In genomic region chr20:37804584-37805566, GRCh38 we compare ENCODE assay signal across 1 cellular context.
TF ChIP-seq lines count a peak whose summit lies in the region.

No MANE protein-coding gene starts in this region.

TF ChIP-seq in GM12878, 131 proteins besides CTCF, POLR2A, EP300 and RAD21 (continued from another document):
- TF ChIP-seq, protein P1, sequence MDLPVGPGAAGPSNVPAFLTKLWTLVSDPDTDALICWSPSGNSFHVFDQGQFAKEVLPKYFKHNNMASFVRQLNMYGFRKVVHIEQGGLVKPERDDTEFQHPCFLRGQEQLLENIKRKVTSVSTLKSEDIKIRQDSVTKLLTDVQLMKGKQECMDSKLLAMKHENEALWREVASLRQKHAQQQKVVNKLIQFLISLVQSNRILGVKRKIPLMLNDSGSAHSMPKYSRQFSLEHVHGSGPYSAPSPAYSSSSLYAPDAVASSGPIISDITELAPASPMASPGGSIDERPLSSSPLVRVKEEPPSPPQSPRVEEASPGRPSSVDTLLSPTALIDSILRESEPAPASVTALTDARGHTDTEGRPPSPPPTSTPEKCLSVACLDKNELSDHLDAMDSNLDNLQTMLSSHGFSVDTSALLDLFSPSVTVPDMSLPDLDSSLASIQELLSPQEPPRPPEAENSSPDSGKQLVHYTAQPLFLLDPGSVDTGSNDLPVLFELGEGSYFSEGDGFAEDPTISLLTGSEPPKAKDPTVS (IDR thresholded peaks at IDR 0.05; ENCODE audit: low read depth, low read length), result no peak
- TF ChIP-seq BHLHE40 (IDR thresholded peaks at IDR 0.05; ENCODE audit: borderline replicate concordance in 1 of 2, low read depth in 2 of 2, low read length in 1 of 2) (peak; percentile 92 to 94), FOXK2 (IDR thresholded peaks at IDR 0.05) (no peak), TAF1 (IDR thresholded peaks at IDR 0.05; ENCODE audit: borderline replicate concordance, low read depth, low read length) (peak; percentile 21; the same call in 1 of the 2 replicates), HDAC6 (IDR thresholded peaks at IDR 0.05; ENCODE audit: unreplicated experiment) (no peak), STAT3 (IDR thresholded peaks at IDR 0.05; ENCODE audit: low read depth, low read length) (no peak), ELK1 (IDR thresholded peaks at IDR 0.05; ENCODE audit: low read depth, low read length) (no peak), DPF2 (IDR thresholded peaks at IDR 0.05) (peak; percentile 53), ASH2L (IDR thresholded peaks at IDR 0.05; ENCODE audit: borderline replicate concordance, low read depth) (no peak), MXI1 (IDR thresholded peaks at IDR 0.05; ENCODE audit: low read depth, low read length) (no peak), SMARCA5 (IDR thresholded peaks at IDR 0.05) (0 out of 2 replicates have a peak, but pooled peaks have one; percentile 54), NR2C2 (IDR thresholded peaks at IDR 0.05; ENCODE audit: borderline replicate concordance, control insufficient read depth, insufficient read length, low read depth) (no peak), EZH2 (IDR thresholded peaks at IDR 0.05; ENCODE audit: borderline replicate concordance, control insufficient read depth, low read depth, low read length) (no peak), FOS (IDR thresholded peaks at IDR 0.05; ENCODE audit: borderline replicate concordance, extremely low read depth, insufficient read length) (no peak), E2F8 (IDR thresholded peaks at IDR 0.05; ENCODE audit: low read depth, partially characterized antibody) (no peak), ZNF384 (IDR thresholded peaks at IDR 0.05; ENCODE audit: borderline replicate concordance, low read depth, low read length) (no peak), CBFB (IDR thresholded peaks at IDR 0.05; ENCODE audit: low read depth) (peak; percentile 59; the same call in 1 of the 2 replicates), SRF (IDR thresholded peaks at IDR 0.05; ENCODE audit: low read depth in 2 of 2, low read length in 2 of 2) (0 out of 4 replicates have a peak, but pooled peaks of 1 of the 2 experiments have one; percentile 9), NBN (IDR thresholded peaks at IDR 0.05) (no peak; the same call in 1 of the 2 replicates), SMAD1 (IDR thresholded peaks at IDR 0.05; ENCODE audit: low read depth, partially characterized antibody) (no peak), IRF3 (IDR thresholded peaks at IDR 0.05) (no peak), MEF2A (IDR thresholded peaks at IDR 0.05; ENCODE audit: insufficient read depth, low read depth, low read length) (no peak), CREB1 (IDR thresholded peaks at IDR 0.05; ENCODE audit: low read depth) (no peak), LARP7 (IDR thresholded peaks at IDR 0.05) (no peak), KDM1A (IDR thresholded peaks at IDR 0.05; ENCODE audit: borderline replicate concordance) (no peak), RUNX3 (IDR thresholded peaks at IDR 0.05; ENCODE audit: low read length) (peak; percentile 94), KAT2A (conservative IDR thresholded peaks at IDR 0.05; ENCODE audit: control insufficient read depth, low read depth, low read length) (no peak), SKIL (IDR thresholded peaks at IDR 0.05; ENCODE audit: low read depth, poor library complexity, severe bottlenecking) (no peak), ZNF622 (IDR thresholded peaks at IDR 0.05) (no peak), EGR1 (IDR thresholded peaks at IDR 0.05; ENCODE audit: borderline replicate concordance in 1 of 2, low read depth in 2 of 2, low read length in 2 of 2) (no peak), HDGF (IDR thresholded peaks at IDR 0.05) (0 out of 2 replicates have a peak, but pooled peaks have one; percentile 8), NR2F1 (conservative IDR thresholded peaks at IDR 0.05) (no peak), JUNB (IDR thresholded peaks at IDR 0.05) (no peak), ZBED1 (IDR thresholded peaks at IDR 0.05; ENCODE audit: borderline replicate concordance) (no peak), ZNF24 (IDR thresholded peaks at IDR 0.05) (no peak), HCFC1 (IDR thresholded peaks at IDR 0.05; ENCODE audit: low read length) (no peak)
- TF ChIP-seq, protein P2, sequence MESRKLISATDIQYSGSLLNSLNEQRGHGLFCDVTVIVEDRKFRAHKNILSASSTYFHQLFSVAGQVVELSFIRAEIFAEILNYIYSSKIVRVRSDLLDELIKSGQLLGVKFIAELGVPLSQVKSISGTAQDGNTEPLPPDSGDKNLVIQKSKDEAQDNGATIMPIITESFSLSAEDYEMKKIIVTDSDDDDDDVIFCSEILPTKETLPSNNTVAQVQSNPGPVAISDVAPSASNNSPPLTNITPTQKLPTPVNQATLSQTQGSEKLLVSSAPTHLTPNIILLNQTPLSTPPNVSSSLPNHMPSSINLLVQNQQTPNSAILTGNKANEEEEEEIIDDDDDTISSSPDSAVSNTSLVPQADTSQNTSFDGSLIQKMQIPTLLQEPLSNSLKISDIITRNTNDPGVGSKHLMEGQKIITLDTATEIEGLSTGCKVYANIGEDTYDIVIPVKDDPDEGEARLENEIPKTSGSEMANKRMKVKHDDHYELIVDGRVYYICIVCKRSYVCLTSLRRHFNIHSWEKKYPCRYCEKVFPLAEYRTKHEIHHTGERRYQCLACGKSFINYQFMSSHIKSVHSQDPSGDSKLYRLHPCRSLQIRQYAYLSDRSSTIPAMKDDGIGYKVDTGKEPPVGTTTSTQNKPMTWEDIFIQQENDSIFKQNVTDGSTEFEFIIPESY (IDR thresholded peaks at IDR 0.05), result no peak
- TF ChIP-seq, protein P3, sequence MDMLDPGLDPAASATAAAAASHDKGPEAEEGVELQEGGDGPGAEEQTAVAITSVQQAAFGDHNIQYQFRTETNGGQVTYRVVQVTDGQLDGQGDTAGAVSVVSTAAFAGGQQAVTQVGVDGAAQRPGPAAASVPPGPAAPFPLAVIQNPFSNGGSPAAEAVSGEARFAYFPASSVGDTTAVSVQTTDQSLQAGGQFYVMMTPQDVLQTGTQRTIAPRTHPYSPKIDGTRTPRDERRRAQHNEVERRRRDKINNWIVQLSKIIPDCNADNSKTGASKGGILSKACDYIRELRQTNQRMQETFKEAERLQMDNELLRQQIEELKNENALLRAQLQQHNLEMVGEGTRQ (IDR thresholded peaks at IDR 0.05; ENCODE audit: borderline replicate concordance, low read depth, low read length), result no peak; the same call in 1 of the 2 replicates
- TF ChIP-seq, protein P4, sequence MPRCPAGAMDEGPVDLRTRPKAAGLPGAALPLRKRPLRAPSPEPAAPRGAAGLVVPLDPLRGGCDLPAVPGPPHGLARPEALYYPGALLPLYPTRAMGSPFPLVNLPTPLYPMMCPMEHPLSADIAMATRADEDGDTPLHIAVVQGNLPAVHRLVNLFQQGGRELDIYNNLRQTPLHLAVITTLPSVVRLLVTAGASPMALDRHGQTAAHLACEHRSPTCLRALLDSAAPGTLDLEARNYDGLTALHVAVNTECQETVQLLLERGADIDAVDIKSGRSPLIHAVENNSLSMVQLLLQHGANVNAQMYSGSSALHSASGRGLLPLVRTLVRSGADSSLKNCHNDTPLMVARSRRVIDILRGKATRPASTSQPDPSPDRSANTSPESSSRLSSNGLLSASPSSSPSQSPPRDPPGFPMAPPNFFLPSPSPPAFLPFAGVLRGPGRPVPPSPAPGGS (IDR thresholded peaks at IDR 0.05; ENCODE audit: borderline replicate concordance, insufficient read depth, low read depth, low read length, poor library complexity, severe bottlenecking), result no peak
- TF ChIP-seq, protein P5, sequence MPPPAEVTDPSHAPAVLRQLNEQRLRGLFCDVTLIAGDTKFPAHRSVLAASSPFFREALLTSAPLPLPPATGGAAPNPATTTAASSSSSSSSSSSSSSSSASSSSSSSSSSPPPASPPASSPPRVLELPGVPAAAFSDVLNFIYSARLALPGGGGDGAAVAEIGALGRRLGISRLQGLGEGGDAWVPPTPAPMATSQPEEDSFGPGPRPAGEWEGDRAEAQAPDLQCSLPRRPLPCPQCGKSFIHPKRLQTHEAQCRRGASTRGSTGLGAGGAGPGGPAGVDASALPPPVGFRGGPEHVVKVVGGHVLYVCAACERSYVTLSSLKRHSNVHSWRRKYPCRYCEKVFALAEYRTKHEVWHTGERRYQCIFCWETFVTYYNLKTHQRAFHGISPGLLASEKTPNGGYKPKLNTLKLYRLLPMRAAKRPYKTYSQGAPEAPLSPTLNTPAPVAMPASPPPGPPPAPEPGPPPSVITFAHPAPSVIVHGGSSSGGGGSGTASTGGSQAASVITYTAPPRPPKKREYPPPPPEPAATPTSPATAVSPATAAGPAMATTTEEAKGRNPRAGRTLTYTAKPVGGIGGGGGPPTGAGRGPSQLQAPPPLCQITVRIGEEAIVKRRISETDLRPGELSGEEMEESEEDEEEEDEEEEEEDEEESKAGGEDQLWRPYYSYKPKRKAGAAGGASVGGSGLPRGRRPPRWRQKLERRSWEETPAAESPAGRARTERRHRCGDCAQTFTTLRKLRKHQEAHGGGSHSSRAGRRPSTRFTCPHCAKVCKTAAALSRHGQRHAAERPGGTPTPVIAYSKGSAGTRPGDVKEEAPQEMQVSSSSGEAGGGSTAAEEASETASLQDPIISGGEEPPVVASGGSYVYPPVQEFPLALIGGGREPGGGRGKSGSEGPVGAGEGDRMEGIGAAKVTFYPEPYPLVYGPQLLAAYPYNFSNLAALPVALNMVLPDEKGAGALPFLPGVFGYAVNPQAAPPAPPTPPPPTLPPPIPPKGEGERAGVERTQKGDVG (CRISPR knock-in tag; IDR thresholded peaks at IDR 0.05), result no peak
- TF ChIP-seq, protein P6, sequence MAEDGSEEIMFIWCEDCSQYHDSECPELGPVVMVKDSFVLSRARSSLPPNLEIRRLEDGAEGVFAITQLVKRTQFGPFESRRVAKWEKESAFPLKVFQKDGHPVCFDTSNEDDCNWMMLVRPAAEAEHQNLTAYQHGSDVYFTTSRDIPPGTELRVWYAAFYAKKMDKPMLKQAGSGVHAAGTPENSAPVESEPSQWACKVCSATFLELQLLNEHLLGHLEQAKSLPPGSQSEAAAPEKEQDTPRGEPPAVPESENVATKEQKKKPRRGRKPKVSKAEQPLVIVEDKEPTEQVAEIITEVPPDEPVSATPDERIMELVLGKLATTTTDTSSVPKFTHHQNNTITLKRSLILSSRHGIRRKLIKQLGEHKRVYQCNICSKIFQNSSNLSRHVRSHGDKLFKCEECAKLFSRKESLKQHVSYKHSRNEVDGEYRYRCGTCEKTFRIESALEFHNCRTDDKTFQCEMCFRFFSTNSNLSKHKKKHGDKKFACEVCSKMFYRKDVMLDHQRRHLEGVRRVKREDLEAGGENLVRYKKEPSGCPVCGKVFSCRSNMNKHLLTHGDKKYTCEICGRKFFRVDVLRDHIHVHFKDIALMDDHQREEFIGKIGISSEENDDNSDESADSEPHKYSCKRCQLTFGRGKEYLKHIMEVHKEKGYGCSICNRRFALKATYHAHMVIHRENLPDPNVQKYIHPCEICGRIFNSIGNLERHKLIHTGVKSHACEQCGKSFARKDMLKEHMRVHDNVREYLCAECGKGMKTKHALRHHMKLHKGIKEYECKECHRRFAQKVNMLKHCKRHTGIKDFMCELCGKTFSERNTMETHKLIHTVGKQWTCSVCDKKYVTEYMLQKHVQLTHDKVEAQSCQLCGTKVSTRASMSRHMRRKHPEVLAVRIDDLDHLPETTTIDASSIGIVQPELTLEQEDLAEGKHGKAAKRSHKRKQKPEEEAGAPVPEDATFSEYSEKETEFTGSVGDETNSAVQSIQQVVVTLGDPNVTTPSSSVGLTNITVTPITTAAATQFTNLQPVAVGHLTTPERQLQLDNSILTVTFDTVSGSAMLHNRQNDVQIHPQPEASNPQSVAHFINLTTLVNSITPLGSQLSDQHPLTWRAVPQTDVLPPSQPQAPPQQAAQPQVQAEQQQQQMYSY (CRISPR knock-in tag; IDR thresholded peaks at IDR 0.05), result no peak
